18 cellular contexts compared by ENCODE assay signal in the genomic region with DNA sequence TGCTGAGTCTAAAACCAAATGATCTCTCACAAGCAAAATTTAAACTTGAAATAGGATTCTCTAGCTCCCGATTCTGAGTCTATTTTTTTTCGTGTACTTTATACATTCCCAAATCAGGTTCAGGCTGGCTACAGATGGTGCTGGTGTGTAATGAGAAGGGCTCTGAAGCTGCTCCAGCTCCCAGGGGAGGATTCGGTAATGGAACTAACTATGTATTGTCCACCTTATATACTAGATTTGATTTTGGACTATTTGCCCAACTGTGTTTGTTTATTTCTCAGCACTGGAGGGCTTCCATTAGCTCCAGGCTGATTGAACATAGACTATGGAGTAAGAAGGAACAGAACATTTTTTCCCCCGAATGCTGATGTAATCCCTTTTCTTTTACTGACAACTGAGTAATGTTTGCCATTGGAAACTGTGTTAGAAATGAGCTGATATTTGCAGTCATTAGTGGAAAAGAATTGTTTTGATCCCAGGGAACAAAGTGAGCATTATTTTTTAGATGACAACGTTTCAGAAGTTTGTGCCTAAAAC.
A peak's percentile ranks its signal among the peaks of the same experiment; 100 is the strongest.
DNase-seq lines count a peak whose midpoint lies in the region; ATAC-seq and TF ChIP-seq lines count a peak whose summit lies in the region.
"Had no signal": no experiment of that assay in that cellular context is flagged by ENCODE, and none has a peak within 500 bp of the region (broad histone marks: within the 10 kb centered on the region; RNA-seq: fewer than 3 reads in every experiment).

No MANE protein-coding gene starts in this region.

- intact Hi-C loops in esophagus muscularis mucosa (cut with DNase I) = no loop called here

- H3K4me1 ChIP-seq in esophagus muscularis mucosa = no peaks in the 10 kb centered on the region
- H3K4me1 ChIP-seq: A549, upper lobe of right lung had no signal

- peak; percentile 29 to 89 (median 84) for DNase-seq in NCI-H1417 (lab: John Stamatoyannopoulos, UW)
- DNase-seq in NCI-H1417 treated with DMSO at 0.1 percent for 48 hours (lab: John Stamatoyannopoulos, UW) = no peak
- peak; percentile 92 for DNase-seq in NCI-H748 (lab: John Stamatoyannopoulos, UW; ENCODE audit: unreplicated experiment)
- no peak for DNase-seq in esophagus muscularis mucosa (ENCODE audit: extremely low spot score)
- peak; percentile 75 for DNase-seq in superior temporal gyrus (ENCODE audit: extremely low spot score)
- DNase-seq in NCI-H2227 treated with DMSO at 0.1 percent for 48 hours (lab: John Stamatoyannopoulos, UW) = no peak
- DNase-seq: activated CD4-positive, alpha-beta T cell treated with anti-CD3 and anti-CD28 coated beads, Interleukin-2, amount 10 ng/mL, durations not matched to agents 7 days and 5 days; activated T-cell treated with anti-CD3 and anti-CD28 coated beads, Interleukin-2, amount 50 U/mL, for 4 hours; CD8-positive, alpha-beta memory T cell; GM23248; Right ventricle myocardium superior; stimulated activated CD4-positive, alpha-beta T cell treated with anti-CD3 and anti-CD28 coated beads, Interleukin-4, amount 100 ng/mL, for 1 hour; T-helper 9 cell; upper lobe of right lung had no signal

- TF ChIP-seq CTCF in esophagus muscularis mucosa (IDR thresholded peaks at IDR 0.05) = no peak

- peak overlapping the region in 3 of 4 donors; percentile 2 to 28 (median 7) for H3K27ac ChIP-seq in esophagus muscularis mucosa (replicated peaks in 1 of 4)
- H3K27ac ChIP-seq: A549, epithelial cell of prostate, GM23248, upper lobe of right lung had no signal

- TF ChIP-seq EP300 in esophagus muscularis mucosa (IDR thresholded peaks at IDR 0.05) = no peak

- no peaks in the 10 kb centered on the region for H3K27me3 ChIP-seq in esophagus muscularis mucosa
- H3K27me3 ChIP-seq: upper lobe of right lung had no signal

- no peak for TF ChIP-seq POLR2A in esophagus muscularis mucosa (IDR thresholded peaks at IDR 0.05; ENCODE audit: low read depth)

- ATAC-seq in GM19452 (IDR thresholded peaks at IDR 0.05; ENCODE audit: unreplicated experiment) = no peak
- no peak for ATAC-seq in HG03039 (IDR thresholded peaks at IDR 0.05; ENCODE audit: unreplicated experiment)
- ATAC-seq: A549; activated T-cell treated with anti-CD3 and anti-CD28 coated beads, Interleukin-2, amount 50 U/mL, for 4 hours; upper lobe of right lung had no signal

- no peak overlapping the region for H3K4me3 ChIP-seq in esophagus muscularis mucosa
- H3K4me3 ChIP-seq: A549, GM23248, upper lobe of right lung had no signal

- 57% methylated on average over 5 of the region's 5 CpGs for WGBS in esophagus muscularis mucosa

- no peaks in the 10 kb centered on the region for H3K9me3 ChIP-seq in esophagus muscularis mucosa
- H3K9me3 ChIP-seq: A549, upper lobe of right lung had no signal

- H3K36me3 ChIP-seq in esophagus muscularis mucosa = no peaks in the 10 kb centered on the region
- H3K36me3 ChIP-seq: upper lobe of right lung had no signal

Comparison
In these comparisons a context has a peak if more than half of its experiments do, and no peak if none do; other contexts are left out.
1. DNase-seq: peak in NCI-H1417 (3 of 3), NCI-H748 (single experiment) and superior temporal gyrus (single experiment); none in NCI-H1417 treated with DMSO at 0.1 percent for 48 hours (single experiment), esophagus muscularis mucosa (single experiment) and NCI-H2227 treated with DMSO at 0.1 percent for 48 hours (single experiment).